Comparison of ENCODE assay signal across 1 cellular context in genomic region chr17:73291260-73291801, GRCh38.
TF ChIP-seq lines count a peak whose summit lies in the region.

No MANE protein-coding gene starts in this region.

TF ChIP-seq in K562, 482 proteins besides CTCF, POLR2A, EP300 and RAD21 (continued from another document):
- no peak for TF ChIP-seq HES1 (IDR thresholded peaks at IDR 0.05; ENCODE audit: low read depth)
- TF ChIP-seq CC2D1A (IDR thresholded peaks at IDR 0.05): no peak
- TF ChIP-seq SP1 (CRISPR knock-in tag; IDR thresholded peaks at IDR 0.05): 0 out of 2 replicates have a peak, but pooled peaks have one; percentile 40
- no peak for TF ChIP-seq NCOA4 (IDR thresholded peaks at IDR 0.05; ENCODE audit: partially characterized antibody)
- peak; percentile 76 for TF ChIP-seq C11orf30 (IDR thresholded peaks at IDR 0.05; ENCODE audit: low read depth)
- TF ChIP-seq CREM (IDR thresholded peaks at IDR 0.05; ENCODE audit: low read depth): peak; percentile 28
- TF ChIP-seq, protein P1, sequence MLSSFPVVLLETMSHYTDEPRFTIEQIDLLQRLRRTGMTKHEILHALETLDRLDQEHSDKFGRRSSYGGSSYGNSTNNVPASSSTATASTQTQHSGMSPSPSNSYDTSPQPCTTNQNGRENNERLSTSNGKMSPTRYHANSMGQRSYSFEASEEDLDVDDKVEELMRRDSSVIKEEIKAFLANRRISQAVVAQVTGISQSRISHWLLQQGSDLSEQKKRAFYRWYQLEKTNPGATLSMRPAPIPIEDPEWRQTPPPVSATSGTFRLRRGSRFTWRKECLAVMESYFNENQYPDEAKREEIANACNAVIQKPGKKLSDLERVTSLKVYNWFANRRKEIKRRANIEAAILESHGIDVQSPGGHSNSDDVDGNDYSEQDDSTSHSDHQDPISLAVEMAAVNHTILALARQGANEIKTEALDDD (IDR thresholded peaks at IDR 0.05): peak; percentile 48; the same call in 1 of the 2 replicates
- TF ChIP-seq SMARCB1 (IDR thresholded peaks at IDR 0.05; ENCODE audit: insufficient read length, low read depth): peak; percentile 40
- TF ChIP-seq PCBP1 (IDR thresholded peaks at IDR 0.05; ENCODE audit: low read depth, low read length, poor library complexity, severe bottlenecking): no peak
- TF ChIP-seq SP2 (IDR thresholded peaks at IDR 0.05; ENCODE audit: extremely low read depth, low read depth, low read length, poor library complexity, severe bottlenecking): peak; percentile 24
- TF ChIP-seq LCOR (CRISPR knock-in tag; IDR thresholded peaks at IDR 0.05): 0 out of 2 replicates have a peak, but pooled peaks have one; percentile 36
- TF ChIP-seq SREBF1 (IDR thresholded peaks at IDR 0.05; ENCODE audit: borderline replicate concordance, low read depth, low read length): no peak
- peak; percentile 70; the same call in 1 of the 2 replicates for TF ChIP-seq ZBTB7A (IDR thresholded peaks at IDR 0.05; ENCODE audit: borderline replicate concordance, control insufficient read depth, low read depth, low read length)
- peak in 1 of 2 experiments; percentile 31; a peak in 1 of 4 replicates for TF ChIP-seq RCOR1 (IDR thresholded peaks at IDR 0.05; ENCODE audit: borderline replicate concordance in 1 of 2, low read depth in 2 of 2, low read length in 2 of 2)
- TF ChIP-seq MEF2A (IDR thresholded peaks at IDR 0.05; ENCODE audit: control insufficient read depth, low read depth, low read length): peak; percentile 45; the same call in 1 of the 2 replicates
- TF ChIP-seq XRCC5 (IDR thresholded peaks at IDR 0.05; ENCODE audit: low read depth, low read length): 0 out of 2 replicates have a peak, but pooled peaks have one; percentile 38
